ENCODE assay signal across 8 cellular contexts in genomic region chr15:90902996-90903732, GRCh38.
DNase-seq lines count a peak whose midpoint lies in the region; ATAC-seq and TF ChIP-seq lines count a peak whose summit lies in the region.

Gene MAN2A2, plus strand, starts transcription at chr15:90903302. Its CDS starts 906 bp downstream, at chr15:90904208.

- DNase-seq in NCI-H1417 treated with DMSO at 0.1 percent for 48 hours (lab: John Stamatoyannopoulos, UW) (peak; percentile 19), cerebellar cortex (ENCODE audit: low spot score) (peak; percentile 72), kidney glomerular epithelial cell (lab: John Stamatoyannopoulos, UW) (peak; percentile 30), amniotic stem cell (lab: John Stamatoyannopoulos, UW) (no peak)
- peak; percentile 78 for DNase-seq in activated CD4-positive, CD25-positive, alpha-beta regulatory T cell treated with anti-CD3 and anti-CD28 coated beads, Interleukin-2, amount 50 U/mL, for 72 hours
- peak; percentile 90 for DNase-seq in stimulated activated CD4-positive, alpha-beta T cell treated with anti-CD3 and anti-CD28 coated beads, Interleukin-15, amount 100 ng/mL, for 24 hours

- ATAC-seq in GM18505 (IDR thresholded peaks at IDR 0.05; ENCODE audit: unreplicated experiment) (peak; percentile 61), HG02763 (IDR thresholded peaks at IDR 0.05; ENCODE audit: unreplicated experiment) (peak; percentile 41)

- TF ChIP-seq POLR2A in GM18505 (IDR thresholded peaks at IDR 0.05; ENCODE audit: borderline replicate concordance, extremely low read depth, insufficient read depth, insufficient read length), result peak; percentile 73
